In genomic region chr19:9673912-9674668, GRCh38 we compare ENCODE assay signal across 1 cellular context.
TF ChIP-seq lines count a peak whose summit lies in the region.

No MANE protein-coding gene starts in this region.

TF ChIP-seq in K562, 482 proteins besides CTCF, POLR2A, EP300 and RAD21 (continued from another document and continues in another):
- TF ChIP-seq ZNF592 (IDR thresholded peaks at IDR 0.05) (no peak), GABPA (tag; conservative IDR thresholded peaks at IDR 0.05; ENCODE audit: low read depth) (no peak), MAZ (CRISPR knock-in tag; conservative IDR thresholded peaks at IDR 0.05 in 1 of 2, IDR thresholded peaks at IDR 0.05 in 1 of 2) (0 out of 4 replicates have a peak, but pooled peaks of 1 of the 2 experiments have one; percentile 13), JUNB (CRISPR knock-in tag; conservative IDR thresholded peaks at IDR 0.05) (no peak), CSDE1 (IDR thresholded peaks at IDR 0.05) (no peak), BHLHE40 (IDR thresholded peaks at IDR 0.05; ENCODE audit: low read length) (no peak), SRF (CRISPR knock-in tag; IDR thresholded peaks at IDR 0.05) (no peak), ZNF24 (IDR thresholded peaks at IDR 0.05) (no peak), ZBTB7A (IDR thresholded peaks at IDR 0.05; ENCODE audit: borderline replicate concordance, control insufficient read depth, low read depth, low read length) (no peak), EZH2 (IDR thresholded peaks at IDR 0.05; ENCODE audit: borderline replicate concordance, low read depth, low read length) (no peak), ZNF282 (CRISPR knock-in tag; IDR thresholded peaks at IDR 0.05) (no peak), DNMT1 (IDR thresholded peaks at IDR 0.05) (no peak), FOXM1 (IDR thresholded peaks at IDR 0.05; ENCODE audit: low read depth) (no peak), FOXM1 (CRISPR knock-in tag; IDR thresholded peaks at IDR 0.05; ENCODE audit: low read depth) (no peak), ARNT (IDR thresholded peaks at IDR 0.05) (peak in 1 of 2 experiments; percentile 76; a peak in 1 of 4 replicates), KDM1A (IDR thresholded peaks at IDR 0.05) (0 out of 4 replicates have a peak, but pooled peaks of 1 of the 2 experiments have one; percentile 22), ZC3H4 (CRISPR knock-in tag; IDR thresholded peaks at IDR 0.05; ENCODE audit: borderline replicate concordance) (no peak), ZEB2 (IDR thresholded peaks at IDR 0.05) (peak; percentile 82), RBM15 (IDR thresholded peaks at IDR 0.05; ENCODE audit: insufficient read depth, low read length) (no peak), EGR1 (conservative IDR thresholded peaks at IDR 0.05) (peak; percentile 54), TAF15 (IDR thresholded peaks at IDR 0.05; ENCODE audit: low read depth, low read length) (no peak), NR3C1 (CRISPR knock-in tag; IDR thresholded peaks at IDR 0.05) (peak; percentile 60; the same call in 1 of the 2 replicates), PHF21A (IDR thresholded peaks at IDR 0.05; ENCODE audit: borderline replicate concordance, low read depth) (no peak), RBM39 (optimal IDR thresholded peaks at IDR 0.05; ENCODE audit: low read depth, low read length) (no peak), ZNF696 (CRISPR knock-in tag; conservative IDR thresholded peaks at IDR 0.05) (no peak), FOSL1 (tag; conservative IDR thresholded peaks at IDR 0.05) (peak; percentile 71), KLF16 (IDR thresholded peaks at IDR 0.05) (no peak), RNF219 (CRISPR knock-in tag; IDR thresholded peaks at IDR 0.05) (no peak), HOXB6 (CRISPR knock-in tag; IDR thresholded peaks at IDR 0.05; ENCODE audit: borderline replicate concordance) (no peak), NFIX (CRISPR knock-in tag; IDR thresholded peaks at IDR 0.05; ENCODE audit: low read depth) (no peak), ZNF395 (CRISPR knock-in tag; IDR thresholded peaks at IDR 0.05) (no peak), U2AF1 (optimal IDR thresholded peaks at IDR 0.05; ENCODE audit: low read depth, low read length) (no peak), CREB1 (IDR thresholded peaks at IDR 0.05) (no peak), CREB1 (CRISPR knock-in tag; IDR thresholded peaks at IDR 0.05) (no peak), CBX3 (IDR thresholded peaks at IDR 0.05; ENCODE audit: borderline replicate concordance in 1 of 2, low read length in 2 of 2) (peak in 1 of 2 experiments; percentile 98; a peak in 2 of 3 replicates), PHF20 (IDR thresholded peaks at IDR 0.05; ENCODE audit: partially characterized antibody) (no peak), SP1 (CRISPR knock-in tag; IDR thresholded peaks at IDR 0.05) (no peak), FOS (IDR thresholded peaks at IDR 0.05; ENCODE audit: extremely low read depth, insufficient read length) (no peak), ARID3A (IDR thresholded peaks at IDR 0.05; ENCODE audit: borderline replicate concordance, low read depth, low read length) (no peak), ADNP (tag; IDR thresholded peaks at IDR 0.05) (no peak)
- TF ChIP-seq, protein P1, sequence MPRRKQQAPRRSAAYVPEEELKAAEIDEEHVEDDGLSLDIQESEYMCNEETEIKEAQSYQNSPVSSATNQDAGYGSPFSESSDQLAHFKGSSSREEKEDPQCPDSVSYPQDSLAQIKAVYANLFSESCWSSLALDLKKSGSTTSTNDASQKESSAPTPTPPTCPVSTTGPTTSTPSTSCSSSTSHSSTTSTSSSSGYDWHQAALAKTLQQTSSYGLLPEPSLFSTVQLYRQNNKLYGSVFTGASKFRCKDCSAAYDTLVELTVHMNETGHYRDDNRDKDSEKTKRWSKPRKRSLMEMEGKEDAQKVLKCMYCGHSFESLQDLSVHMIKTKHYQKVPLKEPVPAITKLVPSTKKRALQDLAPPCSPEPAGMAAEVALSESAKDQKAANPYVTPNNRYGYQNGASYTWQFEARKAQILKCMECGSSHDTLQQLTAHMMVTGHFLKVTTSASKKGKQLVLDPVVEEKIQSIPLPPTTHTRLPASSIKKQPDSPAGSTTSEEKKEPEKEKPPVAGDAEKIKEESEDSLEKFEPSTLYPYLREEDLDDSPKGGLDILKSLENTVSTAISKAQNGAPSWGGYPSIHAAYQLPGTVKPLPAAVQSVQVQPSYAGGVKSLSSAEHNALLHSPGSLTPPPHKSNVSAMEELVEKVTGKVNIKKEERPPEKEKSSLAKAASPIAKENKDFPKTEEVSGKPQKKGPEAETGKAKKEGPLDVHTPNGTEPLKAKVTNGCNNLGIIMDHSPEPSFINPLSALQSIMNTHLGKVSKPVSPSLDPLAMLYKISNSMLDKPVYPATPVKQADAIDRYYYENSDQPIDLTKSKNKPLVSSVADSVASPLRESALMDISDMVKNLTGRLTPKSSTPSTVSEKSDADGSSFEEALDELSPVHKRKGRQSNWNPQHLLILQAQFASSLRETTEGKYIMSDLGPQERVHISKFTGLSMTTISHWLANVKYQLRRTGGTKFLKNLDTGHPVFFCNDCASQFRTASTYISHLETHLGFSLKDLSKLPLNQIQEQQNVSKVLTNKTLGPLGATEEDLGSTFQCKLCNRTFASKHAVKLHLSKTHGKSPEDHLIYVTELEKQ (CRISPR knock-in tag; IDR thresholded peaks at IDR 0.05): no peak
- TF ChIP-seq, protein P2, sequence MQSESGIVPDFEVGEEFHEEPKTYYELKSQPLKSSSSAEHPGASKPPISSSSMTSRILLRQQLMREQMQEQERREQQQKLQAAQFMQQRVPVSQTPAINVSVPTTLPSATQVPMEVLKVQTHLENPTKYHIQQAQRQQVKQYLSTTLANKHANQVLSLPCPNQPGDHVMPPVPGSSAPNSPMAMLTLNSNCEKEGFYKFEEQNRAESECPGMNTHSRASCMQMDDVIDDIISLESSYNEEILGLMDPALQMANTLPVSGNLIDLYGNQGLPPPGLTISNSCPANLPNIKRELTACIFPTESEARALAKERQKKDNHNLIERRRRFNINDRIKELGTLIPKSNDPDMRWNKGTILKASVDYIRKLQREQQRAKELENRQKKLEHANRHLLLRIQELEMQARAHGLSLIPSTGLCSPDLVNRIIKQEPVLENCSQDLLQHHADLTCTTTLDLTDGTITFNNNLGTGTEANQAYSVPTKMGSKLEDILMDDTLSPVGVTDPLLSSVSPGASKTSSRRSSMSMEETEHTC (IDR thresholded peaks at IDR 0.05): no peak
- TF ChIP-seq, protein P3, sequence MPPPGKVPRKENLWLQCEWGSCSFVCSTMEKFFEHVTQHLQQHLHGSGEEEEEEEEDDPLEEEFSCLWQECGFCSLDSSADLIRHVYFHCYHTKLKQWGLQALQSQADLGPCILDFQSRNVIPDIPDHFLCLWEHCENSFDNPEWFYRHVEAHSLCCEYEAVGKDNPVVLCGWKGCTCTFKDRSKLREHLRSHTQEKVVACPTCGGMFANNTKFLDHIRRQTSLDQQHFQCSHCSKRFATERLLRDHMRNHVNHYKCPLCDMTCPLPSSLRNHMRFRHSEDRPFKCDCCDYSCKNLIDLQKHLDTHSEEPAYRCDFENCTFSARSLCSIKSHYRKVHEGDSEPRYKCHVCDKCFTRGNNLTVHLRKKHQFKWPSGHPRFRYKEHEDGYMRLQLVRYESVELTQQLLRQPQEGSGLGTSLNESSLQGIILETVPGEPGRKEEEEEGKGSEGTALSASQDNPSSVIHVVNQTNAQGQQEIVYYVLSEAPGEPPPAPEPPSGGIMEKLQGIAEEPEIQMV (tag; conservative IDR thresholded peaks at IDR 0.05; ENCODE audit: low read depth): no peak
- TF ChIP-seq, protein P4, sequence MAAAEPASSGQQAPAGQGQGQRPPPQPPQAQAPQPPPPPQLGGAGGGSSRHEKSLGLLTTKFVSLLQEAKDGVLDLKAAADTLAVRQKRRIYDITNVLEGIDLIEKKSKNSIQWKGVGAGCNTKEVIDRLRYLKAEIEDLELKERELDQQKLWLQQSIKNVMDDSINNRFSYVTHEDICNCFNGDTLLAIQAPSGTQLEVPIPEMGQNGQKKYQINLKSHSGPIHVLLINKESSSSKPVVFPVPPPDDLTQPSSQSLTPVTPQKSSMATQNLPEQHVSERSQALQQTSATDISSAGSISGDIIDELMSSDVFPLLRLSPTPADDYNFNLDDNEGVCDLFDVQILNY (CRISPR knock-in tag; IDR thresholded peaks at IDR 0.05): peak; percentile 77; the same call in 1 of the 2 replicates
- TF ChIP-seq, protein P5, sequence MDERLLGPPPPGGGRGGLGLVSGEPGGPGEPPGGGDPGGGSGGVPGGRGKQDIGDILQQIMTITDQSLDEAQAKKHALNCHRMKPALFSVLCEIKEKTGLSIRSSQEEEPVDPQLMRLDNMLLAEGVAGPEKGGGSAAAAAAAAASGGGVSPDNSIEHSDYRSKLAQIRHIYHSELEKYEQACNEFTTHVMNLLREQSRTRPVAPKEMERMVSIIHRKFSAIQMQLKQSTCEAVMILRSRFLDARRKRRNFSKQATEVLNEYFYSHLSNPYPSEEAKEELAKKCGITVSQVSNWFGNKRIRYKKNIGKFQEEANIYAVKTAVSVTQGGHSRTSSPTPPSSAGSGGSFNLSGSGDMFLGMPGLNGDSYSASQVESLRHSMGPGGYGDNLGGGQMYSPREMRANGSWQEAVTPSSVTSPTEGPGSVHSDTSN (CRISPR knock-in tag; IDR thresholded peaks at IDR 0.05; ENCODE audit: low read depth): no peak
- TF ChIP-seq, protein P5 (tag; conservative IDR thresholded peaks at IDR 0.05; ENCODE audit: low read depth): no peak
- TF ChIP-seq, protein P6, sequence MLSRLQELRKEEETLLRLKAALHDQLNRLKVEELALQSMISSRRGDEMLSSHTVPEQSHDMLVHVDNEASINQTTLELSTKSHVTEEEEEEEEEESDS (CRISPR knock-in tag; IDR thresholded peaks at IDR 0.05): no peak
